19 cellular contexts compared by ENCODE assay signal in genomic region chr3:106587581-106587980, GRCh38.
DNase-seq lines count a peak whose midpoint lies in the region; ATAC-seq, FAIRE-seq and TF ChIP-seq lines count a peak whose summit lies in the region.
"Had no signal": no experiment of that assay in that cellular context is flagged by ENCODE, and none has a peak within 500 bp of the region (broad histone marks: within the 10 kb centered on the region; RNA-seq: fewer than 3 reads in every experiment).

No MANE protein-coding gene starts in this region.

- intact Hi-C loops in PC-9 (cut with micrococcal nuclease; ENCODE audit: unreplicated experiment): no loop called here

- FAIRE-seq in bronchial epithelial cell (lab: Jason Lieb, UNC): no peak
- FAIRE-seq: A204.1 had no signal

- no peak overlapping the region for H3K27ac Mint-ChIP-seq in stimulated activated naive B cell treated with anti-CD40 and anti-IgM and Interleukin-4, amounts not matched to agents 10 μg/mL and 1 μg/mL and 100 μg/mL, for 72 hours
- H3K27ac Mint-ChIP-seq in activated T-cell treated with anti-CD3 and anti-CD28 coated beads, Interleukin-2, amount 50 U/mL, for 72 hours: no peak overlapping the region
- no peak overlapping the region for H3K27ac Mint-ChIP-seq in T-helper 17 cell
- H3K27ac Mint-ChIP-seq: CD4-positive, CD25-positive, alpha-beta regulatory T cell; CD8-positive, alpha-beta memory T cell; GM23338 had no signal

- H3K9me3 ChIP-seq in PC-9 (ENCODE audit: insufficient read depth, low read depth) (no peaks in the 10 kb centered on the region), T-helper 17 cell (ENCODE audit: control insufficient read depth, low read length, poor library complexity, severe bottlenecking) (no peaks in the 10 kb centered on the region)
- H3K9me3 ChIP-seq: BE2C, Caco-2 had no signal

- H3K79me2 ChIP-seq in PC-9 (ENCODE audit: low read depth): no peaks in the 10 kb centered on the region

- H4K20me1 ChIP-seq in PC-9 (ENCODE audit: insufficient read depth): no peaks in the 10 kb centered on the region

- DNase-seq in PC-9 (no peak), bronchial epithelial cell (ENCODE audit: low read depth) (peak; percentile 79), foreskin keratinocyte (peak; percentile 44 to 74), NAMALWA (ENCODE audit: low spot score) (no peak), T-helper 17 cell (no peak)
- no peak for DNase-seq in stimulated activated naive B cell treated with anti-CD40 and anti-IgM and Interleukin-4, amounts not matched to agents 10 μg/mL and 1 μg/mL and 100 μg/mL, for 72 hours
- no peak for DNase-seq in activated T-cell treated with anti-CD3 and anti-CD28 coated beads, Interleukin-2, amount 50 U/mL, for 72 hours
- DNase-seq: ACHN; BE2C; C1 segment of cervical spinal cord; Caco-2; CD4-positive, CD25-positive, alpha-beta regulatory T cell; CD8-positive, alpha-beta memory T cell; DMS79 treated with DMSO at 0.1 percent for 48 hours; GF-D8; HCEC 1CT had no signal

- H3K36me3 Mint-ChIP-seq in stimulated activated naive B cell treated with anti-CD40 and anti-IgM and Interleukin-4, amounts not matched to agents 10 μg/mL and 1 μg/mL and 100 μg/mL, for 72 hours: peaks cover 0 to 3% of the 10 kb centered on the region in 2 donors
- no peaks in the 10 kb centered on the region for H3K36me3 Mint-ChIP-seq in activated T-cell treated with anti-CD3 and anti-CD28 coated beads, Interleukin-2, amount 50 U/mL, for 72 hours (ENCODE audit: insufficient read depth in 2 of 2)
- no peaks in the 10 kb centered on the region for H3K36me3 Mint-ChIP-seq in T-helper 17 cell (ENCODE audit: low read depth)
- H3K36me3 Mint-ChIP-seq: CD4-positive, CD25-positive, alpha-beta regulatory T cell; CD8-positive, alpha-beta memory T cell had no signal

- no peak overlapping the region for H3K4me3 Mint-ChIP-seq in stimulated activated naive B cell treated with anti-CD40 and anti-IgM and Interleukin-4, amounts not matched to agents 10 μg/mL and 1 μg/mL and 100 μg/mL, for 72 hours
- no peak overlapping the region for H3K4me3 Mint-ChIP-seq in activated T-cell treated with anti-CD3 and anti-CD28 coated beads, Interleukin-2, amount 50 U/mL, for 72 hours
- H3K4me3 Mint-ChIP-seq in T-helper 17 cell: no peak overlapping the region
- H3K4me3 Mint-ChIP-seq: CD4-positive, CD25-positive, alpha-beta regulatory T cell; CD8-positive, alpha-beta memory T cell; GM23338 had no signal

- BruUV-seq in PC-9 (replicated peaks; lab: Mats Ljungman, UMichigan): no TSS peak

- no peaks in the 10 kb centered on the region for H3F3A ChIP-seq in PC-9 (ENCODE audit: insufficient read depth, low read depth)

- H3K9me3 Mint-ChIP-seq in stimulated activated naive B cell treated with anti-CD40 and anti-IgM and Interleukin-4, amounts not matched to agents 10 μg/mL and 1 μg/mL and 100 μg/mL, for 72 hours: peaks cover 0 to 7% of the 10 kb centered on the region in 2 donors
- H3K9me3 Mint-ChIP-seq in activated T-cell treated with anti-CD3 and anti-CD28 coated beads, Interleukin-2, amount 50 U/mL, for 72 hours: peaks cover 1 to 3% of the 10 kb centered on the region in 2 donors
- H3K9me3 Mint-ChIP-seq: CD8-positive, alpha-beta memory T cell; GM23338 had no signal

- CTCF ChIA-PET in PC-9 (lab: Charles Lee): no interaction called here

- no peak overlapping the region for H3K4me2 ChIP-seq in PC-9
- H3K4me2 ChIP-seq: GM23338 had no signal

- TF ChIP-seq CTCF in PC-9 (conservative IDR thresholded peaks at IDR 0.05) (no peak), bronchial epithelial cell (IDR thresholded peaks at IDR 0.05; ENCODE audit: insufficient read depth, low read length, severe bottlenecking) (no peak), foreskin keratinocyte (conservative IDR thresholded peaks at IDR 0.05) (no peak)

- H3K27me3 Mint-ChIP-seq in stimulated activated naive B cell treated with anti-CD40 and anti-IgM and Interleukin-4, amounts not matched to agents 10 μg/mL and 1 μg/mL and 100 μg/mL, for 72 hours: no peaks in the 10 kb centered on the region
- H3K27me3 Mint-ChIP-seq in activated T-cell treated with anti-CD3 and anti-CD28 coated beads, Interleukin-2, amount 50 U/mL, for 72 hours (ENCODE audit: low read depth): peaks cover 16% of the 10 kb centered on the region
- H3K27me3 Mint-ChIP-seq in T-helper 17 cell: no peaks in the 10 kb centered on the region
- H3K27me3 Mint-ChIP-seq: CD4-positive, CD25-positive, alpha-beta regulatory T cell; CD8-positive, alpha-beta memory T cell had no signal

- H3K4me1 ChIP-seq in PC-9 (replicated peaks; ENCODE audit: insufficient read depth) (no peaks in the 10 kb centered on the region), foreskin keratinocyte (peaks cover 11% of the 10 kb centered on the region)
- H3K4me1 ChIP-seq: Caco-2 had no signal

- H3K9me2 ChIP-seq in PC-9 (ENCODE audit: insufficient read depth): no peaks in the 10 kb centered on the region; the same call in 1 of the 2 replicates

- H3K4me1 Mint-ChIP-seq in stimulated activated naive B cell treated with anti-CD40 and anti-IgM and Interleukin-4, amounts not matched to agents 10 μg/mL and 1 μg/mL and 100 μg/mL, for 72 hours: no peaks in the 10 kb centered on the region
- peaks cover 24% of the 10 kb centered on the region for H3K4me1 Mint-ChIP-seq in activated T-cell treated with anti-CD3 and anti-CD28 coated beads, Interleukin-2, amount 50 U/mL, for 72 hours (ENCODE audit: low read depth)
- peaks cover 2% of the 10 kb centered on the region for H3K4me1 Mint-ChIP-seq in T-helper 17 cell
- H3K4me1 Mint-ChIP-seq: CD8-positive, alpha-beta memory T cell; GM23338 had no signal

- POLR2A ChIA-PET in PC-9 (lab: Charles Lee; ENCODE audit: unreplicated experiment): no interaction called here

- H3K36me3 ChIP-seq in PC-9 (ENCODE audit: low read depth) (no peaks in the 10 kb centered on the region), bronchial epithelial cell (ENCODE audit: control insufficient read depth, insufficient read depth, low read length) (no peaks in the 10 kb centered on the region)
- H3K36me3 ChIP-seq: BE2C had no signal

- no peaks in the 10 kb centered on the region for H3K27me3 ChIP-seq in PC-9 (ENCODE audit: insufficient read depth, low read depth)
- H3K27me3 ChIP-seq in bronchial epithelial cell (ENCODE audit: control insufficient read depth, insufficient read depth, low read length): no peaks in the 10 kb centered on the region
- H3K27me3 ChIP-seq in foreskin keratinocyte: no peaks in the 10 kb centered on the region
- H3K27me3 ChIP-seq: BE2C had no signal

- ATAC-seq in foreskin keratinocyte: no peak
- no peak for ATAC-seq in stimulated activated naive B cell treated with anti-CD40 and anti-IgM and Interleukin-4, amounts not matched to agents 10 μg/mL and 1 μg/mL and 100 μg/mL, for 72 hours (replicated peaks)
- ATAC-seq in activated T-cell treated with anti-CD3 and anti-CD28 coated beads, Interleukin-2, amount 50 U/mL, for 72 hours (replicated peaks in 1 of 2): no peak
- no peak for ATAC-seq in T-helper 17 cell
- ATAC-seq: GM23338 had no signal

- H2AFZ ChIP-seq in PC-9: peak overlapping the region; percentile 5; the same call in 1 of the 2 replicates
- H2AFZ ChIP-seq: GM23338 had no signal

- H3K27ac ChIP-seq in PC-9: no peak overlapping the region
- H3K27ac ChIP-seq in foreskin keratinocyte: no peak overlapping the region
- H3K27ac ChIP-seq: HL-60 had no signal

- H3K4me3 ChIP-seq in PC-9 (no peak overlapping the region), bronchial epithelial cell (ENCODE audit: low read depth, low read length) (no peak overlapping the region)
- H3K4me3 ChIP-seq: GM23338 had no signal

Comparison
In these comparisons a context has a peak if more than half of its experiments do, and no peak if none do; other contexts are left out.
1. DNase-seq: peak in bronchial epithelial cell (single experiment) and foreskin keratinocyte (2 of 2); none in PC-9 (0 of 2), NAMALWA (single experiment), stimulated activated naive B cell treated with anti-CD40 and anti-IgM and Interleukin-4, amounts not matched to agents 10 μg/mL and 1 μg/mL and 100 μg/mL, for 72 hours (single experiment), activated T-cell treated with anti-CD3 and anti-CD28 coated beads, Interleukin-2, amount 50 U/mL, for 72 hours (0 of 2) and T-helper 17 cell (0 of 3).